ENCODE assay signal across 12 cellular contexts in genomic region chr5:122297587-122298298, GRCh38. TPM values are rescaled to one million over a fixed set of nuclear protein-coding genes. Genes with fewer than 3 reads are reported as not detected.
DNase-seq lines count a peak whose midpoint lies in the region; ATAC-seq and TF ChIP-seq lines count a peak whose summit lies in the region.
"Had no signal": no experiment of that assay in that cellular context is flagged by ENCODE, and none has a peak within 500 bp of the region (broad histone marks: within the 10 kb centered on the region; RNA-seq: fewer than 3 reads in every experiment).

No MANE protein-coding gene starts in this region.

- peak overlapping the region in 3 of 8 donors; percentile 3 to 20 (median 14) for H3K27ac ChIP-seq in spleen

- no peaks in the 10 kb centered on the region for H3K36me3 ChIP-seq in spleen

- H3K9me3 ChIP-seq in spleen: no peaks in the 10 kb centered on the region

- ATAC-seq in GM19023 (IDR thresholded peaks at IDR 0.05; ENCODE audit: unreplicated experiment): peak; percentile 89
- ATAC-seq in GM21717 (IDR thresholded peaks at IDR 0.05; ENCODE audit: unreplicated experiment): peak; percentile 95
- ATAC-seq in HG03097 (IDR thresholded peaks at IDR 0.05; ENCODE audit: low FRiP score, unreplicated experiment): peak; percentile 75

- DNase-seq in SW 1271 (lab: John Stamatoyannopoulos, UW) (no peak), NCI-H2227 treated with DMSO at 0.1 percent for 48 hours (lab: John Stamatoyannopoulos, UW) (no peak), spleen (no peak), KG1 (lab: John Stamatoyannopoulos, UW) (no peak)
- DNase-seq: activated CD4-positive, alpha-beta T cell treated with anti-CD3 and anti-CD28 coated beads, Interleukin-2, amount 50 U/mL, for 4 hours; activated naive CD4-positive, alpha-beta T cell treated with anti-CD3 and anti-CD28 coated beads for 36 hours; CD4-positive, CD25-positive, alpha-beta regulatory T cell had no signal

- TF ChIP-seq CTCF in spleen (IDR thresholded peaks at IDR 0.05 in 8 of 11, conservative IDR thresholded peaks at IDR 0.05 in 3 of 11): no peak

- 64 to 81% (median 69%) methylated on average over 6 of the region's 6 CpGs for WGBS in spleen, 5 donors

- peaks cover 0 to 7% (median 0%) of the 10 kb centered on the region in 6 donors for H3K4me1 ChIP-seq in spleen

- H3K27me3 ChIP-seq in spleen (replicated peaks in 1 of 7): no peaks in the 10 kb centered on the region

- H3K4me3 ChIP-seq in spleen: no peak overlapping the region

- peak; percentile 28; the same call in 1 of the 2 replicates for TF ChIP-seq POLR2A in Raji (IDR thresholded peaks at IDR 0.05; ENCODE audit: insufficient read depth, low read depth, low read length)
- no peak for TF ChIP-seq POLR2A in spleen (IDR thresholded peaks at IDR 0.05)

- intact Hi-C loops in spleen (cut with DNase I; ENCODE audit: low total_unique reads): no loop called here

RNA-seq across cellular contexts. Expression of gene SNCAIP, which starts 14.3 kb away (rescaled TPM):
- 10 to 100 TPM in 6 of 7 donors, 1 to 10 TPM in 1; 9.9 to 51.3 (median 19.8) TPM for total RNA-seq in spleen
- 10 to 100 TPM in 1 of 3 donors, 1 to 10 TPM in 2; 5.4 to 12.1 (median 6.9) TPM for polyA plus RNA-seq in spleen
- total RNA-seq: activated naive CD4-positive, alpha-beta T cell treated with anti-CD3 and anti-CD28 coated beads for 36 hours; CD4-positive, CD25-positive, alpha-beta regulatory T cell; myocyte had no signal
- polyA plus RNA-seq: CD4-positive, CD25-positive, alpha-beta regulatory T cell had no signal
